ENCODE assay signal across 8 cellular contexts in the genomic region with DNA sequence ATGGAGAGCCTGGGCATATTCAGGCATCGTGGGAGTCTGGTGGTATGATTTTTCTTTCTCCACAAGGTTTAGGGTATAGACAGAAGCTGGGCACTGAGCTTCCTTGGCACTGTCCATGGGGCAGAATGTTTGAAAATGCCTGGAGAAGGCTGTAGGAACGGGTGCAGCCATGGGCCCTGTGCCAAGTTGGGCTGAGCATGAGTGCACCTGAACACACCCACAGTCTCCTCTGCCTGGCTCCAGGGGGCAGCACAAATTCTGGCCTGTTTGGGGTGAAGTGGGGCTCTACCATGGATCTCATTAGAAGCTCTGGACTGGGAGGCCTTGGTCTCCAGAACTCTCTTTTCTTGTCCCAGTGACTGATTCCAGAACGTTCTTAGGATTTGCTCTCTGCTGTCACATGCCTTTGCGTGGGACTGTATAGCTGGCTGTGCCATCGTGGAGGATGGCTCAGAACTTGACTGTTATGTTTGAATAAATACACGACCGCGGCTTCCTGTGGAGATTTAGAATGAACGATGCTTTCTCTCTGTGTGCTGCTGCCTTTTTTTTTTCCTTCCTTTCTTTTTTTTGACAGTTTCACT.
DNase-seq lines count a peak whose midpoint lies in the region; ATAC-seq and TF ChIP-seq lines count a peak whose summit lies in the region.

No MANE protein-coding gene starts in this region.

- H3K9me3 Mint-ChIP-seq in H9 = no peaks in the 10 kb centered on the region
- H3K9me3 Mint-ChIP-seq in activated CD8-positive, alpha-beta T cell treated with anti-CD3 and anti-CD28 coated beads, Interleukin-2, amount 10 ng/mL, durations not matched to agents 7 days and 5 days (ENCODE audit: insufficient read depth) = no peaks in the 10 kb centered on the region

- H3K4ac ChIP-seq in H9 (ENCODE audit: low read depth, low read length) = no peak overlapping the region

- no peak overlapping the region for H4K5ac ChIP-seq in H9 (ENCODE audit: insufficient read length, low read depth, low read length)

- H4K8ac ChIP-seq in H9 (replicated peaks; ENCODE audit: insufficient read length, low read depth, low read length) = no peak overlapping the region

- POLR2A ChIA-PET in AG04450 (lab: Yijun Ruan, JAX) = no interaction called here
- POLR2A ChIA-PET in activated CD8-positive, alpha-beta T cell treated with anti-CD3 and anti-CD28 coated beads, Interleukin-2, amount 10 ng/mL, durations not matched to agents 7 days and 5 days (lab: Charles Lee) = no interaction called here

- no peaks in the 10 kb centered on the region; the same call in 1 of the 2 replicates for H3K27me3 Mint-ChIP-seq in H9 (ENCODE audit: low read depth)
- H3K27me3 Mint-ChIP-seq in activated CD8-positive, alpha-beta T cell treated with anti-CD3 and anti-CD28 coated beads, Interleukin-2, amount 10 ng/mL, durations not matched to agents 7 days and 5 days (ENCODE audit: low read depth) = no peaks in the 10 kb centered on the region

- CTCF ChIA-PET in AG04450 (lab: Charles Lee) = interaction anchor here (0.8 to 1.5 kb wide), 2 partner anchors 8 to 1130 kb away, joined by 3 to 6 read pairs; no protein-coding TSS in a partner anchor
- CTCF ChIA-PET in activated CD8-positive, alpha-beta T cell treated with anti-CD3 and anti-CD28 coated beads, Interleukin-2, amount 10 ng/mL, durations not matched to agents 7 days and 5 days (lab: Charles Lee) = interaction anchor here (1.8 kb wide), 1 partner anchor 43 kb away, joined by 5 read pairs; no protein-coding TSS in a partner anchor

- no peak overlapping the region for H3K18ac ChIP-seq in H9 (ENCODE audit: insufficient read length, low read depth, low read length)

- intact Hi-C loops in lower lobe of right lung (cut with DNase I) = no loop called here

- H3K27ac Mint-ChIP-seq in H9 = peak overlapping the region in 1 of 3 experiments; percentile 59; a peak in 1 of 7 replicates
- H3K27ac Mint-ChIP-seq in activated CD8-positive, alpha-beta T cell treated with anti-CD3 and anti-CD28 coated beads, Interleukin-2, amount 10 ng/mL, durations not matched to agents 7 days and 5 days = no peak overlapping the region

- H2BK5ac ChIP-seq in H9 (ENCODE audit: insufficient read length, low read length) = no peak overlapping the region

- H3K4me3 ChIP-seq in AG04450 (ENCODE audit: low read depth, low read length) (no peak overlapping the region), lower lobe of right lung (no peak overlapping the region)
- no peak overlapping the region for H3K4me3 ChIP-seq in effector memory CD4-positive, alpha-beta T cell (ENCODE audit: insufficient read depth, low read depth, low read length, poor library complexity, severe bottlenecking)

- no peak overlapping the region for H2BK120ac ChIP-seq in H9 (ENCODE audit: low read depth, low read length, poor library complexity, severe bottlenecking)

- no peak overlapping the region for H2AFZ ChIP-seq in H9 (ENCODE audit: low read length)

- no peak overlapping the region for H3K56ac ChIP-seq in H9 (ENCODE audit: insufficient read length, low read depth, low read length)

- peaks cover 15 to 31% of the 10 kb centered on the region in 2 experiments for H3K4me1 Mint-ChIP-seq in H9
- peaks cover 5% of the 10 kb centered on the region for H3K4me1 Mint-ChIP-seq in activated CD8-positive, alpha-beta T cell treated with anti-CD3 and anti-CD28 coated beads, Interleukin-2, amount 10 ng/mL, durations not matched to agents 7 days and 5 days (ENCODE audit: low read depth)

- 0 out of 2 replicates have a peak, but pooled peaks have one; percentile 13 for TF ChIP-seq CTCF in AG04450 (IDR thresholded peaks at IDR 0.05; ENCODE audit: low read depth, low read length)
- TF ChIP-seq CTCF in H9 (conservative IDR thresholded peaks at IDR 0.05) = peak; percentile 42; the same call in 2 of the 3 replicates
- TF ChIP-seq CTCF in lower lobe of right lung (IDR thresholded peaks at IDR 0.05) = no peak

- H4K91ac ChIP-seq in H9 (ENCODE audit: insufficient read length, low read depth, low read length) = no peak overlapping the region

- no peaks in the 10 kb centered on the region for H4K20me1 ChIP-seq in H9 (ENCODE audit: control insufficient read depth, insufficient read depth, insufficient read length)

- H3K4me2 ChIP-seq in H9 (ENCODE audit: insufficient read depth, insufficient read length, low read length) = no peak overlapping the region

- H3K79me2 ChIP-seq in H9 (ENCODE audit: insufficient read depth, low read length) = no peaks in the 10 kb centered on the region

- no peak overlapping the region for H3T11ph ChIP-seq in H9 (ENCODE audit: low read length)

- no peak overlapping the region for H2AK5ac ChIP-seq in H9 (ENCODE audit: insufficient read length, low read length)

- H3K27me3 ChIP-seq in AG04450 (ENCODE audit: control insufficient read depth, insufficient read depth, low read length) (no peaks in the 10 kb centered on the region), H9 (ENCODE audit: insufficient read depth, low read length) (no peaks in the 10 kb centered on the region), lower lobe of right lung (ENCODE audit: low read depth) (no peaks in the 10 kb centered on the region)
- H3K27me3 ChIP-seq in effector memory CD4-positive, alpha-beta T cell (replicated peaks; ENCODE audit: control insufficient read depth, insufficient read depth, low read length, poor library complexity, severe bottlenecking) = no peaks in the 10 kb centered on the region

- H3K4me1 ChIP-seq in H9 (ENCODE audit: insufficient read depth, low read length) (no peaks in the 10 kb centered on the region; the same call in 1 of the 2 replicates), lower lobe of right lung (peaks cover 49% of the 10 kb centered on the region)
- peaks cover 3% of the 10 kb centered on the region for H3K4me1 ChIP-seq in effector memory CD4-positive, alpha-beta T cell (ENCODE audit: control insufficient read depth, insufficient read depth, low read length, poor library complexity, severe bottlenecking)

- no peak overlapping the region for H3K9ac ChIP-seq in H9 (ENCODE audit: extremely low read depth, insufficient read length, low read length)

- H2BK12ac ChIP-seq in H9 (ENCODE audit: insufficient read length, low read depth, low read length) = no peak overlapping the region

- ATAC-seq in activated CD8-positive, alpha-beta T cell treated with anti-CD3 and anti-CD28 coated beads, Interleukin-2, amount 10 ng/mL, durations not matched to agents 7 days and 5 days = peak; percentile 34
- ATAC-seq in lower lobe of right lung (peak; percentile 18 to 25), HG02840 (IDR thresholded peaks at IDR 0.05; ENCODE audit: low FRiP score, unreplicated experiment) (no peak), HG03108 (IDR thresholded peaks at IDR 0.05; ENCODE audit: unreplicated experiment) (no peak)

- no peak overlapping the region for H2BK20ac ChIP-seq in H9 (ENCODE audit: low read depth, low read length, poor library complexity, severe bottlenecking)

- peaks cover 51% of the 10 kb centered on the region for H3K36me3 ChIP-seq in lower lobe of right lung
- H3K36me3 ChIP-seq in effector memory CD4-positive, alpha-beta T cell (ENCODE audit: control insufficient read depth, insufficient read depth, low read length) = no peaks in the 10 kb centered on the region

- H3K9me3 ChIP-seq in AG04450 (ENCODE audit: control insufficient read depth, insufficient read depth, low read length) = no peaks in the 10 kb centered on the region; the same call in 1 of the 2 replicates
- H3K9me3 ChIP-seq in H9 (ENCODE audit: control insufficient read depth, low read depth, low read length) = no peaks in the 10 kb centered on the region
- no peaks in the 10 kb centered on the region for H3K9me3 ChIP-seq in lower lobe of right lung
- H3K9me3 ChIP-seq in effector memory CD4-positive, alpha-beta T cell (ENCODE audit: control insufficient read depth, low read length) = no peaks in the 10 kb centered on the region

- no peak overlapping the region for H3K23ac ChIP-seq in H9 (ENCODE audit: insufficient read length, low read depth, low read length)

- no peaks in the 10 kb centered on the region for H3K23me2 ChIP-seq in H9 (ENCODE audit: insufficient read length, low read depth, low read length, poor library complexity, severe bottlenecking)

- no peak for DNase-seq in AG04450 (ENCODE audit: low read depth, low spot score)
- DNase-seq in H9 = no peak
- no peak for DNase-seq in activated CD8-positive, alpha-beta T cell treated with anti-CD3 and anti-CD28 coated beads, Interleukin-2, amount 10 ng/mL, durations not matched to agents 7 days and 5 days
- peak; percentile 69 for DNase-seq in lower lobe of right lung
- DNase-seq in effector memory CD4-positive, alpha-beta T cell = no peak
- DNase-seq in activated naive CD4-positive, alpha-beta T cell (lab: John Stamatoyannopoulos, UW) = no peak

- H2BK15ac ChIP-seq in H9 (ENCODE audit: low read depth, low read length) = no peak overlapping the region

- H3K79me1 ChIP-seq in H9 (ENCODE audit: insufficient read depth, low read depth, low read length, poor library complexity, severe bottlenecking) = no peaks in the 10 kb centered on the region

- H3K27ac ChIP-seq in AG04450 (ENCODE audit: low read depth, low read length) (no peak overlapping the region), H9 (ENCODE audit: insufficient read length, low read depth, low read length) (no peak overlapping the region), lower lobe of right lung (no peak overlapping the region)
- H3K27ac ChIP-seq in effector memory CD4-positive, alpha-beta T cell (ENCODE audit: insufficient read depth, low read length, poor library complexity, severe bottlenecking) = no peak overlapping the region

- no peak overlapping the region for H3K4me3 Mint-ChIP-seq in H9
- no peak overlapping the region for H3K4me3 Mint-ChIP-seq in activated CD8-positive, alpha-beta T cell treated with anti-CD3 and anti-CD28 coated beads, Interleukin-2, amount 10 ng/mL, durations not matched to agents 7 days and 5 days

- no CpG with 5 or more reads among the region's 9 CpGs for WGBS in H9 (ENCODE audit: extremely low coverage, insufficient read length, low lambda C conversion rate)

- H3K36me3 Mint-ChIP-seq in H9 (ENCODE audit: insufficient read depth in 1 of 3, low read depth in 3 of 3) = peaks cover 0 to 10% (median 4%) of the 10 kb centered on the region in 3 experiments; a peak in 5 of 7 replicates
- H3K36me3 Mint-ChIP-seq in activated CD8-positive, alpha-beta T cell treated with anti-CD3 and anti-CD28 coated beads, Interleukin-2, amount 10 ng/mL, durations not matched to agents 7 days and 5 days (ENCODE audit: low read depth) = no peaks in the 10 kb centered on the region

- no peak overlapping the region for H3K14ac ChIP-seq in H9 (ENCODE audit: insufficient read depth, low read length)

Comparison
In these comparisons a context has a peak if more than half of its experiments do, and no peak if none do; other contexts are left out.
1. ATAC-seq: peak in activated CD8-positive, alpha-beta T cell treated with anti-CD3 and anti-CD28 coated beads, Interleukin-2, amount 10 ng/mL, durations not matched to agents 7 days and 5 days (single experiment) and lower lobe of right lung (2 of 2); none in HG02840 (single experiment) and HG03108 (single experiment).